Comparison of ENCODE assay signal across 1 cellular context in the genomic region with DNA sequence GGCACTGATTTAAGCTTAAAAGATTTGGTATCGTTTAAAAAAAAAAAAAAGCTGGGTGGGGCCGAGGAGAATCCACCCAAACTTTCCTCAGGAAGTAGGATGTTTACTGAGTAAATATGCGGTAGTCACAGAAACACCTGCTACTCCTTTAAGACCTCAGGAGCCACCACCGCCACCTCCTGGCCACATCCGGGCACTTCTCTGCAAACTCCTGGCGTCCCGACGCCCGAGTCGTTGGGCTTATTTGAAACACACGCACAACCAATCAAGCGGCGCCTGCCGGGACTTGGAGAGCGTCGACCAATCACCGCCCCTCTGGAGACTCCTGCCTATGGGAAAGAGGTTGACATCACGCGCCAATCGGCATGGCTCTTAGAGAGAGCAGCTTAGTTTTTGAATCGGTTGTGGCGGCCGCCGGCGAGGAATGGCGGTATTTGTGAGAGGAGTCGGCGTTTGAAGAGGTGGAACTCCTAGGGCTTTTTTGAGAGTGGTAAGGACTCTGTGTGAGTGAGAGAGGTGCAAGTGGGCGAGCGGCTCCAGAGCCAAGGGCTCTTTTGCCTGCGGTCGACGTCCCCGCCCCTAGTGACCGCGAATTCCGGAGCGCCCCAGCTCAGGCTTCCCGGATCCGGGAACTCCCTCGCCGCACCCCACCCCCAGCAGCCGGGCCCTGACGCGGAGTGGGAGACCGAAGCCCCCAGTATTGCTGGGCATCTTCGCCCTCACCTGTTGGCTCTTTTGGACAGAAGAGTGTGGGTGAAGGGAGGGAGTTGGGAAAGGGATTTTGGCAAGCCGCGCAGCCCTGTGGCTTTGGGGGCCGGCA.
A peak's percentile ranks its signal among the peaks of the same experiment; 100 is the strongest.
TF ChIP-seq lines count a peak whose summit lies in the region.

A gene with protein sequence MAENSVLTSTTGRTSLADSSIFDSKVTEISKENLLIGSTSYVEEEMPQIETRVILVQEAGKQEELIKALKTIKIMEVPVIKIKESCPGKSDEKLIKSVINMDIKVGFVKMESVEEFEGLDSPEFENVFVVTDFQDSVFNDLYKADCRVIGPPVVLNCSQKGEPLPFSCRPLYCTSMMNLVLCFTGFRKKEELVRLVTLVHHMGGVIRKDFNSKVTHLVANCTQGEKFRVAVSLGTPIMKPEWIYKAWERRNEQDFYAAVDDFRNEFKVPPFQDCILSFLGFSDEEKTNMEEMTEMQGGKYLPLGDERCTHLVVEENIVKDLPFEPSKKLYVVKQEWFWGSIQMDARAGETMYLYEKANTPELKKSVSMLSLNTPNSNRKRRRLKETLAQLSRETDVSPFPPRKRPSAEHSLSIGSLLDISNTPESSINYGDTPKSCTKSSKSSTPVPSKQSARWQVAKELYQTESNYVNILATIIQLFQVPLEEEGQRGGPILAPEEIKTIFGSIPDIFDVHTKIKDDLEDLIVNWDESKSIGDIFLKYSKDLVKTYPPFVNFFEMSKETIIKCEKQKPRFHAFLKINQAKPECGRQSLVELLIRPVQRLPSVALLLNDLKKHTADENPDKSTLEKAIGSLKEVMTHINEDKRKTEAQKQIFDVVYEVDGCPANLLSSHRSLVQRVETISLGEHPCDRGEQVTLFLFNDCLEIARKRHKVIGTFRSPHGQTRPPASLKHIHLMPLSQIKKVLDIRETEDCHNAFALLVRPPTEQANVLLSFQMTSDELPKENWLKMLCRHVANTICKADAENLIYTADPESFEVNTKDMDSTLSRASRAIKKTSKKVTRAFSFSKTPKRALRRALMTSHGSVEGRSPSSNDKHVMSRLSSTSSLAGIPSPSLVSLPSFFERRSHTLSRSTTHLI (plus strand): TSS at position 359 of the 820 bp plus-strand sequence. CDS start 3,805 bp downstream, outside the sequence.

TF ChIP-seq in HepG2, 621 proteins besides CTCF, POLR2A, EP300 and RAD21 (continued from another document):
- TF ChIP-seq ZNF816 (CRISPR knock-in tag; IDR thresholded peaks at IDR 0.05; ENCODE audit: borderline replicate concordance) = peak; percentile 39; the same call in 1 of the 2 replicates
- TF ChIP-seq ZSCAN25 (CRISPR knock-in tag; IDR thresholded peaks at IDR 0.05) = no peak
- TF ChIP-seq JUN (CRISPR knock-in tag; IDR thresholded peaks at IDR 0.05) = no peak
- TF ChIP-seq ZNF713 (CRISPR knock-in tag; IDR thresholded peaks at IDR 0.05) = no peak
- no peak for TF ChIP-seq ZNF720 (CRISPR knock-in tag; IDR thresholded peaks at IDR 0.05)
- no peak for TF ChIP-seq ZNF484 (CRISPR knock-in tag; IDR thresholded peaks at IDR 0.05; ENCODE audit: borderline replicate concordance, low read depth)
- TF ChIP-seq SCMH1 (CRISPR knock-in tag; IDR thresholded peaks at IDR 0.05; ENCODE audit: borderline replicate concordance) = no peak
- no peak for TF ChIP-seq ZNF274 (CRISPR knock-in tag; IDR thresholded peaks at IDR 0.05)
- TF ChIP-seq ZNF383 (CRISPR knock-in tag; IDR thresholded peaks at IDR 0.05; ENCODE audit: borderline replicate concordance) = no peak
- no peak for TF ChIP-seq ZNF572 (CRISPR knock-in tag; IDR thresholded peaks at IDR 0.05)
- TF ChIP-seq MTA3 (CRISPR knock-in tag; IDR thresholded peaks at IDR 0.05) = no peak
- TF ChIP-seq FIP1L1 (IDR thresholded peaks at IDR 0.05; ENCODE audit: borderline replicate concordance, insufficient read depth, low read depth, low read length) = no peak
- TF ChIP-seq ELF4 (CRISPR knock-in tag; IDR thresholded peaks at IDR 0.05; ENCODE audit: borderline replicate concordance) = peak; percentile 48; the same call in 1 of the 2 replicates
- TF ChIP-seq SIN3B (IDR thresholded peaks at IDR 0.05; ENCODE audit: low read length) = peak; percentile 87
- peak; percentile 83 for TF ChIP-seq MED1 (CRISPR knock-in tag; IDR thresholded peaks at IDR 0.05)
- TF ChIP-seq YEATS2 (CRISPR knock-in tag; IDR thresholded peaks at IDR 0.05; ENCODE audit: borderline replicate concordance) = peak; percentile 65; the same call in 1 of the 2 replicates
- TF ChIP-seq ZNF282 (IDR thresholded peaks at IDR 0.05; ENCODE audit: partially characterized antibody) = no peak
- no peak for TF ChIP-seq ZNF432 (CRISPR knock-in tag; IDR thresholded peaks at IDR 0.05; ENCODE audit: borderline replicate concordance)
- TF ChIP-seq, protein P1, sequence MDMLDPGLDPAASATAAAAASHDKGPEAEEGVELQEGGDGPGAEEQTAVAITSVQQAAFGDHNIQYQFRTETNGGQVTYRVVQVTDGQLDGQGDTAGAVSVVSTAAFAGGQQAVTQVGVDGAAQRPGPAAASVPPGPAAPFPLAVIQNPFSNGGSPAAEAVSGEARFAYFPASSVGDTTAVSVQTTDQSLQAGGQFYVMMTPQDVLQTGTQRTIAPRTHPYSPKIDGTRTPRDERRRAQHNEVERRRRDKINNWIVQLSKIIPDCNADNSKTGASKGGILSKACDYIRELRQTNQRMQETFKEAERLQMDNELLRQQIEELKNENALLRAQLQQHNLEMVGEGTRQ (IDR thresholded peaks at IDR 0.05; ENCODE audit: low read depth, low read length) = no peak
- TF ChIP-seq, protein P1 (CRISPR knock-in tag; IDR thresholded peaks at IDR 0.05; ENCODE audit: borderline replicate concordance) = no peak
- no peak for TF ChIP-seq ZNF614 (CRISPR knock-in tag; IDR thresholded peaks at IDR 0.05; ENCODE audit: borderline replicate concordance)
- no peak for TF ChIP-seq TEAD2 (CRISPR knock-in tag; IDR thresholded peaks at IDR 0.05)
- TF ChIP-seq, protein P2, sequence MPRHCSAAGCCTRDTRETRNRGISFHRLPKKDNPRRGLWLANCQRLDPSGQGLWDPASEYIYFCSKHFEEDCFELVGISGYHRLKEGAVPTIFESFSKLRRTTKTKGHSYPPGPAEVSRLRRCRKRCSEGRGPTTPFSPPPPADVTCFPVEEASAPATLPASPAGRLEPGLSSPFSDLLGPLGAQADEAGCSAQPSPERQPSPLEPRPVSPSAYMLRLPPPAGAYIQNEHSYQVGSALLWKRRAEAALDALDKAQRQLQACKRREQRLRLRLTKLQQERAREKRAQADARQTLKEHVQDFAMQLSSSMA (CRISPR knock-in tag; IDR thresholded peaks at IDR 0.05) = no peak
- TF ChIP-seq ZNF746 (CRISPR knock-in tag; IDR thresholded peaks at IDR 0.05) = no peak
- TF ChIP-seq RXRB (CRISPR knock-in tag; IDR thresholded peaks at IDR 0.05; ENCODE audit: borderline replicate concordance) = peak; percentile 67
- TF ChIP-seq, protein P3, sequence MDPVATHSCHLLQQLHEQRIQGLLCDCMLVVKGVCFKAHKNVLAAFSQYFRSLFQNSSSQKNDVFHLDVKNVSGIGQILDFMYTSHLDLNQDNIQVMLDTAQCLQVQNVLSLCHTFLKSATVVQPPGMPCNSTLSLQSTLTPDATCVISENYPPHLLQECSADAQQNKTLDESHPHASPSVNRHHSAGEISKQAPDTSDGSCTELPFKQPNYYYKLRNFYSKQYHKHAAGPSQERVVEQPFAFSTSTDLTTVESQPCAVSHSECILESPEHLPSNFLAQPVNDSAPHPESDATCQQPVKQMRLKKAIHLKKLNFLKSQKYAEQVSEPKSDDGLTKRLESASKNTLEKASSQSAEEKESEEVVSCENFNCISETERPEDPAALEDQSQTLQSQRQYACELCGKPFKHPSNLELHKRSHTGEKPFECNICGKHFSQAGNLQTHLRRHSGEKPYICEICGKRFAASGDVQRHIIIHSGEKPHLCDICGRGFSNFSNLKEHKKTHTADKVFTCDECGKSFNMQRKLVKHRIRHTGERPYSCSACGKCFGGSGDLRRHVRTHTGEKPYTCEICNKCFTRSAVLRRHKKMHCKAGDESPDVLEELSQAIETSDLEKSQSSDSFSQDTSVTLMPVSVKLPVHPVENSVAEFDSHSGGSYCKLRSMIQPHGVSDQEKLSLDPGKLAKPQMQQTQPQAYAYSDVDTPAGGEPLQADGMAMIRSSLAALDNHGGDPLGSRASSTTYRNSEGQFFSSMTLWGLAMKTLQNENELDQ (CRISPR knock-in tag; IDR thresholded peaks at IDR 0.05; ENCODE audit: borderline replicate concordance) = no peak
- TF ChIP-seq NFRKB (IDR thresholded peaks at IDR 0.05) = no peak
- no peak for TF ChIP-seq ZFP1 (CRISPR knock-in tag; IDR thresholded peaks at IDR 0.05)
TF ChIP-seq in HepG2: peak in this region for 174.
